1 cellular context compared by ENCODE assay signal in the genomic region with DNA sequence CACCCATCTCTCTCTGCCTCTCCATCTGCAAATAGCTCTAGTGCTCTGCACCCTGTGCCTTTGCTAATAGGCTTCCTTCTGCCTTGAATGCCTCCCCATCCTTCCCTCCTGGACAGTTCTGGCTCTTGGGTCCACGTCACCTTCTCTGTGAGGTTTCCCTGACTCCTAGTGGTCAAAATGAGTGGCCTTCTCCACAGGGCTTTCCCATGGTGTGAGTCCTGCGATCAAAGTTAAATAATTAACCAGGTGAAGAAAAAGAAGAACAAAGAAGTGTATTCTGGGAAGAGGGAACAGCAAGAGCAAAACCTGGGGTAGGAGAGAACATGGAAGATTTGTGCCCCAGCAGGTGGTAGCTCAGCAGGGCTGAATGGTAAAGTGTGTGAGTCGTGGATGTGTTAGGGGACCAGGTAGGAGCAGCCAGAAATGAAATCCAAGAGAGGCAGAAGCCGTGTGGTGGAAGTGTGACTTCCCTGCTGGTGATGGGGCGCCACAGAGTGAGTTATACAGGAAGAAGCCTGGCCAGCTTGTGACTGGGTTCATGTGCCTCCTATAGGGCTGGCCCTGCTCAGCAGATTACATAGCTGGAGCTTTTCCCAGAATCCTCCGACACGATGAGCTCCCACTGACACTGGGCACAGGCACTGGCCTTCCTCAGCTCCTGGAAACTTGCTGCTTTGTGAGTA.
TF ChIP-seq lines count a peak whose summit lies in the region.

No MANE protein-coding gene starts in this region.

TF ChIP-seq in H1, 55 proteins besides CTCF, POLR2A, EP300 and RAD21:
- no peak for TF ChIP-seq JUND (IDR thresholded peaks at IDR 0.05; ENCODE audit: low read length)
- no peak for TF ChIP-seq CREB1 (IDR thresholded peaks at IDR 0.05)
- no peak for TF ChIP-seq SUZ12 (IDR thresholded peaks at IDR 0.05; ENCODE audit: low read length)
- TF ChIP-seq PHF8 (conservative IDR thresholded peaks at IDR 0.05; ENCODE audit: low read depth, low read length) = no peak
- TF ChIP-seq KDM5A (IDR thresholded peaks at IDR 0.05; ENCODE audit: low read length) = no peak
- no peak for TF ChIP-seq ZNF274 (IDR thresholded peaks at IDR 0.05; ENCODE audit: borderline replicate concordance, extremely low read depth, low read length)
- TF ChIP-seq JUN (IDR thresholded peaks at IDR 0.05; ENCODE audit: low read depth, low read length) = no peak
- TF ChIP-seq RNF2 (IDR thresholded peaks at IDR 0.05; ENCODE audit: borderline replicate concordance, low read depth, low read length, missing control alignments, poor library complexity, severe bottlenecking) = no peak
- no peak for TF ChIP-seq BCL11A (IDR thresholded peaks at IDR 0.05; ENCODE audit: low read depth in 2 of 2, low read length in 2 of 2)
- no peak for TF ChIP-seq BRCA1 (IDR thresholded peaks at IDR 0.05; ENCODE audit: low read depth, low read length)
- TF ChIP-seq NRF1 (IDR thresholded peaks at IDR 0.05; ENCODE audit: low read depth, low read length) = no peak
- no peak for TF ChIP-seq SP2 (IDR thresholded peaks at IDR 0.05; ENCODE audit: low read length)
- no peak for TF ChIP-seq HDAC6 (IDR thresholded peaks at IDR 0.05; ENCODE audit: low read depth, low read length)
- no peak for TF ChIP-seq EZH2 (IDR thresholded peaks at IDR 0.05; ENCODE audit: low read depth, low read length, severe bottlenecking)
- no peak for TF ChIP-seq RXRA (IDR thresholded peaks at IDR 0.05; ENCODE audit: insufficient read depth, low read depth, low read length)
- no peak for TF ChIP-seq TAF7 (optimal IDR thresholded peaks at IDR 0.05; ENCODE audit: borderline replicate concordance, low read depth, low read length)
- TF ChIP-seq SIX5 (IDR thresholded peaks at IDR 0.05; ENCODE audit: low read depth, low read length) = no peak
- TF ChIP-seq GABPA (IDR thresholded peaks at IDR 0.05; ENCODE audit: borderline replicate concordance, insufficient read depth, low read length) = no peak
- no peak for TF ChIP-seq POLR2AphosphoS5 (IDR thresholded peaks at IDR 0.05; ENCODE audit: low read depth, low read length)
- TF ChIP-seq, protein P1, sequence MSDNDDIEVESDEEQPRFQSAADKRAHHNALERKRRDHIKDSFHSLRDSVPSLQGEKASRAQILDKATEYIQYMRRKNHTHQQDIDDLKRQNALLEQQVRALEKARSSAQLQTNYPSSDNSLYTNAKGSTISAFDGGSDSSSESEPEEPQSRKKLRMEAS (IDR thresholded peaks at IDR 0.05) = no peak
